8 cellular contexts compared by ENCODE assay signal in genomic region chr6:116476021-116476678, GRCh38. TPM values are rescaled to one million over a fixed set of nuclear protein-coding genes. Genes with fewer than 3 reads are reported as not detected.
DNase-seq lines count a peak whose midpoint lies in the region; ATAC-seq and TF ChIP-seq lines count a peak whose summit lies in the region.

No MANE protein-coding gene starts in this region.

- peak overlapping the region; percentile 65 to 88 for H3K4me3 Mint-ChIP-seq in CD14-positive monocyte
- H3K4me3 Mint-ChIP-seq in T-helper 17 cell: peak overlapping the region; percentile 86
- H3K4me3 Mint-ChIP-seq in WTC11: no peak overlapping the region

- no peak for TF ChIP-seq EP300 in gastroesophageal sphincter (IDR thresholded peaks at IDR 0.05)

- no peaks in the 10 kb centered on the region for H3K9me3 ChIP-seq in T-helper 17 cell (ENCODE audit: control insufficient read depth, low read length, poor library complexity, severe bottlenecking)
- no peaks in the 10 kb centered on the region for H3K9me3 ChIP-seq in osteoblast (ENCODE audit: low read depth, low read length)
- H3K9me3 ChIP-seq in gastroesophageal sphincter: no peaks in the 10 kb centered on the region

- no peak for TF ChIP-seq CTCF in CD14-positive monocyte (IDR thresholded peaks at IDR 0.05)
- TF ChIP-seq CTCF in osteoblast (IDR thresholded peaks at IDR 0.05; ENCODE audit: extremely low read depth, low read depth, low read length): no peak
- TF ChIP-seq CTCF in gastroesophageal sphincter (IDR thresholded peaks at IDR 0.05): no peak
- TF ChIP-seq CTCF in WTC11 (IDR thresholded peaks at IDR 0.05): no peak

- intact Hi-C loops in CD14-positive monocyte (cut with micrococcal nuclease): no loop called here

- H3K4me3 ChIP-seq in osteoblast (ENCODE audit: insufficient read depth, low read length): no peak overlapping the region
- no peak overlapping the region for H3K4me3 ChIP-seq in gastroesophageal sphincter

- CTCF ChIA-PET in WTC11 (lab: Charles Lee): interaction anchor here (1.3 kb wide), 1 partner anchor 35 kb away, joined by 5 read pairs; the partner anchor contains the start of gene CALHM5

- peaks cover 0 to 7% (median 4%) of the 10 kb centered on the region in 7 donors for H3K9me3 Mint-ChIP-seq in CD14-positive monocyte
- H3K9me3 Mint-ChIP-seq in WTC11: no peaks in the 10 kb centered on the region

- H3K4me1 Mint-ChIP-seq in CD14-positive monocyte: peaks cover 52% of the 10 kb centered on the region
- H3K4me1 Mint-ChIP-seq in T-helper 17 cell: peaks cover 21% of the 10 kb centered on the region
- peaks cover 2% of the 10 kb centered on the region; the same call in 1 of the 2 replicates for H3K4me1 Mint-ChIP-seq in WTC11

- H3K79me2 ChIP-seq in osteoblast (ENCODE audit: insufficient read depth, low read length): no peaks in the 10 kb centered on the region

- H3K27me3 ChIP-seq in osteoblast (ENCODE audit: insufficient read depth, low read length): no peaks in the 10 kb centered on the region
- no peaks in the 10 kb centered on the region for H3K27me3 ChIP-seq in gastroesophageal sphincter

- POLR2A ChIA-PET in WTC11 (lab: Charles Lee): no interaction called here

- H3K27ac ChIP-seq in osteoblast (ENCODE audit: low read depth, low read length) (no peak overlapping the region), gastroesophageal sphincter (no peak overlapping the region)

- H3K36me3 Mint-ChIP-seq in CD14-positive monocyte (no peaks in the 10 kb centered on the region), T-helper 17 cell (ENCODE audit: low read depth) (no peaks in the 10 kb centered on the region), WTC11 (no peaks in the 10 kb centered on the region)

- H3K27ac Mint-ChIP-seq in CD14-positive monocyte (peak overlapping the region; percentile 92 to 98 (median 97)), T-helper 17 cell (peak overlapping the region; percentile 95), WTC11 (no peak overlapping the region)

- TF ChIP-seq POLR2A in gastroesophageal sphincter (IDR thresholded peaks at IDR 0.05): no peak

- DNase-seq in CD14-positive monocyte (ENCODE audit: low spot score) (peak; percentile 54), GM19238 (ENCODE audit: insufficient read length, low spot score) (peak; percentile 32), T-helper 17 cell (no peak), osteoblast (ENCODE audit: insufficient read length, low spot score, missing footprints) (no peak), amniotic stem cell (lab: John Stamatoyannopoulos, UW) (no peak), WTC11 (ENCODE audit: low spot score) (no peak)

- no peaks in the 10 kb centered on the region for H3K4me1 ChIP-seq in osteoblast (ENCODE audit: insufficient read depth, low read length)
- H3K4me1 ChIP-seq in gastroesophageal sphincter: no peaks in the 10 kb centered on the region

- WGBS in gastroesophageal sphincter (ENCODE audit: low coverage in 1 of 2), 2 donors: 63 to 67% methylated on average over 2 to 4 of the region's 4 CpGs

- H2AFZ ChIP-seq in osteoblast (ENCODE audit: low read length): peak overlapping the region; percentile 41

- H3K4me2 ChIP-seq in osteoblast (ENCODE audit: insufficient read depth, low read length): no peak overlapping the region

- H3K36me3 ChIP-seq in osteoblast (ENCODE audit: insufficient read depth, low read length): no peaks in the 10 kb centered on the region
- H3K36me3 ChIP-seq in gastroesophageal sphincter: no peaks in the 10 kb centered on the region

- no peaks in the 10 kb centered on the region for H4K20me1 ChIP-seq in osteoblast (ENCODE audit: insufficient read depth, low read length)

- ATAC-seq in HG03103 (IDR thresholded peaks at IDR 0.05; ENCODE audit: low read depth, unreplicated experiment) (peak; percentile 100), T-helper 17 cell (peak; percentile 93), gastroesophageal sphincter (no peak), WTC11 (no peak)

- H3K27me3 Mint-ChIP-seq in CD14-positive monocyte (ENCODE audit: low read depth in 3 of 3): no peaks in the 10 kb centered on the region
- peaks cover 13% of the 10 kb centered on the region for H3K27me3 Mint-ChIP-seq in T-helper 17 cell
- no peaks in the 10 kb centered on the region for H3K27me3 Mint-ChIP-seq in WTC11 (ENCODE audit: low read depth)

TF ChIP-seq in WTC11, 78 proteins besides CTCF, POLR2A, EP300 and RAD21:
- TF ChIP-seq RORB (CRISPR knock-in tag; IDR thresholded peaks at IDR 0.05) (no peak), ZNF317 (CRISPR knock-in tag; IDR thresholded peaks at IDR 0.05; ENCODE audit: borderline replicate concordance, low read depth) (no peak)

RNA-seq across cellular contexts. Expression of gene CALHM6, which starts 15.0 kb away (rescaled TPM):
- 100 to 1,000 TPM; 261 to 367 TPM for polyA plus RNA-seq in CD14-positive monocyte
- total RNA-seq in T-helper 17 cell (1 to 10 TPM; 3.2 to 6.5 TPM), osteoblast (0.72 and 0.88 TPM in 2 replicates), gastroesophageal sphincter (1 to 10 TPM in 2 of 4 donors, under 1 TPM in 1, not detected in 1; 0.50 to 6.9 (median 4.2) TPM), WTC11 (2021) (0.21 to 1.4 TPM (median 0.44 TPM) in 3 replicates)

RNA-seq across cellular contexts. Expression of gene CALHM5, which starts 35.3 kb away (rescaled TPM):
- not detected for polyA plus RNA-seq in CD14-positive monocyte
- under 1 TPM in 1 of 2 donors, not detected in 1; 0.65 TPM for total RNA-seq in T-helper 17 cell
- 14.8 and 16.2 TPM in 2 replicates for total RNA-seq in osteoblast
- total RNA-seq in gastroesophageal sphincter: 1 to 10 TPM in 3 of 4 donors, under 1 TPM in 1; 0.81 to 6.0 (median 3.0) TPM
- total RNA-seq in WTC11 (2021): 0.07 to 0.11 TPM (median 0.09 TPM) in 3 replicates

Comparison
In these comparisons a context has a peak if more than half of its experiments do, and no peak if none do; other contexts are left out.
1. DNase-seq: peak in CD14-positive monocyte (single experiment) and GM19238 (single experiment); none in T-helper 17 cell (0 of 3), osteoblast (single experiment), amniotic stem cell (single experiment) and WTC11 (single experiment).
2. ATAC-seq: peak in HG03103 (single experiment) and T-helper 17 cell (single experiment); none in gastroesophageal sphincter (single experiment) and WTC11 (single experiment).